In the genomic region with DNA sequence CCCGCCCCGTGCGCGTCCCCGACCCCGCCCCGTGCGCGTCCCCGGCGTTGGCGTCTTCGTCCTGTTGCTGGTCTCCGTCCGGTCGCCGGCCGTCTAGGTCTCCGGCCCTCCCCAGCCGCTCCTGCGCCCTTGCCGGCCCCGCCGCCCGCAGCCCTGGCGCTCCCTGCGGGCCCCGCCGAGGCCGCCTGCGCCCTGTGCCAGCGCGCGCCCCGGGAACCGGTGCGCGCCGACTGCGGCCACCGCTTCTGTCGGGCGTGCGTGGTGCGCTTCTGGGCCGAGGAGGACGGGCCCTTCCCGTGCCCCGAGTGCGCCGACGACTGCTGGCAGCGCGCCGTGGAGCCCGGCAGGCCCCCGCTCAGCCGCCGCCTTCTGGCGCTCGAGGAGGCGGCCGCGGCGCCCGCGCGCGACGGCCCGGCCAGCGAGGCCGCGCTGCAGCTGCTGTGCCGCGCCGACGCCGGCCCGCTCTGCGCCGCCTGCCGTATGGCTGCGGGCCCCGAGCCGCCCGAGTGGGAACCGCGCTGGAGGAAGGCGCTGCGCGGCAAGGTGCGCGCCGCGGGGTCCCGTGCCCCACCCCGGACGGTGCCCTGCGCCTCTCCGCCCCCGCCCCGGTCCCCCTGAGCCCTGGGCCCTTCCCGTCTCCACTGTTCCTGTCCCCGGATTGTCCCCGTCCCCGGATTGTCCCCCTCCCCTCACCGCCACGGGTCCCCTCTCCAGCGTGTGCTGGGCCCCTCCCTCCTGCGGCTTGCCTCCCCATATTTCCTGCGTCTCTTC, we compare ENCODE assay signal across 1 cellular context.
TF ChIP-seq lines count a peak whose summit lies in the region.

RNF187 (plus strand) TSS at position 47 of the 771 bp plus-strand sequence.

TF ChIP-seq in K562, 482 proteins besides CTCF, POLR2A, EP300 and RAD21 (continued from another document and continues in another):
- TF ChIP-seq EZH2 (IDR thresholded peaks at IDR 0.05; ENCODE audit: borderline replicate concordance, low read depth, low read length) (no peak), L3MBTL2 (IDR thresholded peaks at IDR 0.05) (no peak), MCM5 (IDR thresholded peaks at IDR 0.05; ENCODE audit: low read depth) (no peak), CTCFL (IDR thresholded peaks at IDR 0.05; ENCODE audit: borderline replicate concordance, insufficient read depth, low read depth, low read length, poor library complexity, severe bottlenecking) (peak; percentile 78), CC2D1A (IDR thresholded peaks at IDR 0.05) (no peak), KAT2B (IDR thresholded peaks at IDR 0.05; ENCODE audit: low read depth, low read length) (no peak), TGIF2 (CRISPR knock-in tag; IDR thresholded peaks at IDR 0.05) (no peak), RBM22 (IDR thresholded peaks at IDR 0.05; ENCODE audit: low read depth, low read length, poor library complexity, severe bottlenecking) (peak; percentile 11), C11orf30 (IDR thresholded peaks at IDR 0.05; ENCODE audit: low read depth) (no peak), KLF16 (IDR thresholded peaks at IDR 0.05) (no peak), MAFK (IDR thresholded peaks at IDR 0.05; ENCODE audit: low read length) (no peak), ZNF583 (CRISPR knock-in tag; IDR thresholded peaks at IDR 0.05) (no peak), LCOR (CRISPR knock-in tag; IDR thresholded peaks at IDR 0.05) (no peak), ZFX (CRISPR knock-in tag; IDR thresholded peaks at IDR 0.05) (no peak; the same call in 1 of the 2 replicates), ZNF134 (CRISPR knock-in tag; conservative IDR thresholded peaks at IDR 0.05) (no peak), ARID1B (IDR thresholded peaks at IDR 0.05) (no peak), NFE2L1 (tag; IDR thresholded peaks at IDR 0.05; ENCODE audit: borderline replicate concordance, low read depth) (no peak), EP400 (IDR thresholded peaks at IDR 0.05) (no peak), ERF (CRISPR knock-in tag; IDR thresholded peaks at IDR 0.05) (peak; percentile 91), NR2C1 (IDR thresholded peaks at IDR 0.05) (no peak), NR2C1 (tag; IDR thresholded peaks at IDR 0.05) (no peak), ZNF717 (CRISPR knock-in tag; IDR thresholded peaks at IDR 0.05) (no peak), KHSRP (IDR thresholded peaks at IDR 0.05) (no peak), ZNF384 (IDR thresholded peaks at IDR 0.05; ENCODE audit: low read depth, low read length) (no peak), NFIC (IDR thresholded peaks at IDR 0.05) (no peak; the same call in 1 of the 2 replicates), BHLHE40 (IDR thresholded peaks at IDR 0.05; ENCODE audit: low read length) (no peak)
- TF ChIP-seq, protein P1, sequence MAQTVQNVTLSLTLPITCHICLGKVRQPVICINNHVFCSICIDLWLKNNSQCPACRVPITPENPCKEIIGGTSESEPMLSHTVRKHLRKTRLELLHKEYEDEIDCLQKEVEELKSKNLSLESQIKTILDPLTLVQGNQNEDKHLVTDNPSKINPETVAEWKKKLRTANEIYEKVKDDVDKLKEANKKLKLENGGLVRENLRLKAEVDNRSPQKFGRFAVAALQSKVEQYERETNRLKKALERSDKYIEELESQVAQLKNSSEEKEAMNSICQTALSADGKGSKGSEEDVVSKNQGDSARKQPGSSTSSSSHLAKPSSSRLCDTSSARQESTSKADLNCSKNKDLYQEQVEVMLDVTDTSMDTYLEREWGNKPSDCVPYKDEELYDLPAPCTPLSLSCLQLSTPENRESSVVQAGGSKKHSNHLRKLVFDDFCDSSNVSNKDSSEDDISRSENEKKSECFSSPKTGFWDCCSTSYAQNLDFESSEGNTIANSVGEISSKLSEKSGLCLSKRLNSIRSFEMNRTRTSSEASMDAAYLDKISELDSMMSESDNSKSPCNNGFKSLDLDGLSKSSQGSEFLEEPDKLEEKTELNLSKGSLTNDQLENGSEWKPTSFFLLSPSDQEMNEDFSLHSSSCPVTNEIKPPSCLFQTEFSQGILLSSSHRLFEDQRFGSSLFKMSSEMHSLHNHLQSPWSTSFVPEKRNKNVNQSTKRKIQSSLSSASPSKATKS (CRISPR knock-in tag; IDR thresholded peaks at IDR 0.05) = no peak
- TF ChIP-seq, protein P2, sequence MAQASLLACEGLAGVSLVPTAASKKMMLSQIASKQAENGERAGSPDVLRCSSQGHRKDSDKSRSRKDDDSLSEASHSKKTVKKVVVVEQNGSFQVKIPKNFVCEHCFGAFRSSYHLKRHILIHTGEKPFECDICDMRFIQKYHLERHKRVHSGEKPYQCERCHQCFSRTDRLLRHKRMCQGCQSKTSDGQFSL (CRISPR knock-in tag; IDR thresholded peaks at IDR 0.05) = no peak
- TF ChIP-seq, protein P2 (tag; IDR thresholded peaks at IDR 0.05) = no peak
- TF ChIP-seq, protein P3, sequence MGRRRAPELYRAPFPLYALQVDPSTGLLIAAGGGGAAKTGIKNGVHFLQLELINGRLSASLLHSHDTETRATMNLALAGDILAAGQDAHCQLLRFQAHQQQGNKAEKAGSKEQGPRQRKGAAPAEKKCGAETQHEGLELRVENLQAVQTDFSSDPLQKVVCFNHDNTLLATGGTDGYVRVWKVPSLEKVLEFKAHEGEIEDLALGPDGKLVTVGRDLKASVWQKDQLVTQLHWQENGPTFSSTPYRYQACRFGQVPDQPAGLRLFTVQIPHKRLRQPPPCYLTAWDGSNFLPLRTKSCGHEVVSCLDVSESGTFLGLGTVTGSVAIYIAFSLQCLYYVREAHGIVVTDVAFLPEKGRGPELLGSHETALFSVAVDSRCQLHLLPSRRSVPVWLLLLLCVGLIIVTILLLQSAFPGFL (CRISPR knock-in tag; IDR thresholded peaks at IDR 0.05) = no peak
- TF ChIP-seq, protein P4, sequence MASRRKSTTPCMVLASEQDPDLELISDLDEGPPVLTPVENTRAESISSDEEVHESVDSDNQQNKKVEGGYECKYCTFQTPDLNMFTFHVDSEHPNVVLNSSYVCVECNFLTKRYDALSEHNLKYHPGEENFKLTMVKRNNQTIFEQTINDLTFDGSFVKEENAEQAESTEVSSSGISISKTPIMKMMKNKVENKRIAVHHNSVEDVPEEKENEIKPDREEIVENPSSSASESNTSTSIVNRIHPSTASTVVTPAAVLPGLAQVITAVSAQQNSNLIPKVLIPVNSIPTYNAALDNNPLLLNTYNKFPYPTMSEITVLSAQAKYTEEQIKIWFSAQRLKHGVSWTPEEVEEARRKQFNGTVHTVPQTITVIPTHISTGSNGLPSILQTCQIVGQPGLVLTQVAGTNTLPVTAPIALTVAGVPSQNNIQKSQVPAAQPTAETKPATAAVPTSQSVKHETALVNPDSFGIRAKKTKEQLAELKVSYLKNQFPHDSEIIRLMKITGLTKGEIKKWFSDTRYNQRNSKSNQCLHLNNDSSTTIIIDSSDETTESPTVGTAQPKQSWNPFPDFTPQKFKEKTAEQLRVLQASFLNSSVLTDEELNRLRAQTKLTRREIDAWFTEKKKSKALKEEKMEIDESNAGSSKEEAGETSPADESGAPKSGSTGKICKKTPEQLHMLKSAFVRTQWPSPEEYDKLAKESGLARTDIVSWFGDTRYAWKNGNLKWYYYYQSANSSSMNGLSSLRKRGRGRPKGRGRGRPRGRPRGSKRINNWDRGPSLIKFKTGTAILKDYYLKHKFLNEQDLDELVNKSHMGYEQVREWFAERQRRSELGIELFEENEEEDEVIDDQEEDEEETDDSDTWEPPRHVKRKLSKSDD (conservative IDR thresholded peaks at IDR 0.05; ENCODE audit: low read length) = no peak
- TF ChIP-seq, protein P5, sequence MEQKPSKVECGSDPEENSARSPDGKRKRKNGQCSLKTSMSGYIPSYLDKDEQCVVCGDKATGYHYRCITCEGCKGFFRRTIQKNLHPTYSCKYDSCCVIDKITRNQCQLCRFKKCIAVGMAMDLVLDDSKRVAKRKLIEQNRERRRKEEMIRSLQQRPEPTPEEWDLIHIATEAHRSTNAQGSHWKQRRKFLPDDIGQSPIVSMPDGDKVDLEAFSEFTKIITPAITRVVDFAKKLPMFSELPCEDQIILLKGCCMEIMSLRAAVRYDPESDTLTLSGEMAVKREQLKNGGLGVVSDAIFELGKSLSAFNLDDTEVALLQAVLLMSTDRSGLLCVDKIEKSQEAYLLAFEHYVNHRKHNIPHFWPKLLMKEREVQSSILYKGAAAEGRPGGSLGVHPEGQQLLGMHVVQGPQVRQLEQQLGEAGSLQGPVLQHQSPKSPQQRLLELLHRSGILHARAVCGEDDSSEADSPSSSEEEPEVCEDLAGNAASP (IDR thresholded peaks at IDR 0.05) = no peak
- TF ChIP-seq, protein P6, sequence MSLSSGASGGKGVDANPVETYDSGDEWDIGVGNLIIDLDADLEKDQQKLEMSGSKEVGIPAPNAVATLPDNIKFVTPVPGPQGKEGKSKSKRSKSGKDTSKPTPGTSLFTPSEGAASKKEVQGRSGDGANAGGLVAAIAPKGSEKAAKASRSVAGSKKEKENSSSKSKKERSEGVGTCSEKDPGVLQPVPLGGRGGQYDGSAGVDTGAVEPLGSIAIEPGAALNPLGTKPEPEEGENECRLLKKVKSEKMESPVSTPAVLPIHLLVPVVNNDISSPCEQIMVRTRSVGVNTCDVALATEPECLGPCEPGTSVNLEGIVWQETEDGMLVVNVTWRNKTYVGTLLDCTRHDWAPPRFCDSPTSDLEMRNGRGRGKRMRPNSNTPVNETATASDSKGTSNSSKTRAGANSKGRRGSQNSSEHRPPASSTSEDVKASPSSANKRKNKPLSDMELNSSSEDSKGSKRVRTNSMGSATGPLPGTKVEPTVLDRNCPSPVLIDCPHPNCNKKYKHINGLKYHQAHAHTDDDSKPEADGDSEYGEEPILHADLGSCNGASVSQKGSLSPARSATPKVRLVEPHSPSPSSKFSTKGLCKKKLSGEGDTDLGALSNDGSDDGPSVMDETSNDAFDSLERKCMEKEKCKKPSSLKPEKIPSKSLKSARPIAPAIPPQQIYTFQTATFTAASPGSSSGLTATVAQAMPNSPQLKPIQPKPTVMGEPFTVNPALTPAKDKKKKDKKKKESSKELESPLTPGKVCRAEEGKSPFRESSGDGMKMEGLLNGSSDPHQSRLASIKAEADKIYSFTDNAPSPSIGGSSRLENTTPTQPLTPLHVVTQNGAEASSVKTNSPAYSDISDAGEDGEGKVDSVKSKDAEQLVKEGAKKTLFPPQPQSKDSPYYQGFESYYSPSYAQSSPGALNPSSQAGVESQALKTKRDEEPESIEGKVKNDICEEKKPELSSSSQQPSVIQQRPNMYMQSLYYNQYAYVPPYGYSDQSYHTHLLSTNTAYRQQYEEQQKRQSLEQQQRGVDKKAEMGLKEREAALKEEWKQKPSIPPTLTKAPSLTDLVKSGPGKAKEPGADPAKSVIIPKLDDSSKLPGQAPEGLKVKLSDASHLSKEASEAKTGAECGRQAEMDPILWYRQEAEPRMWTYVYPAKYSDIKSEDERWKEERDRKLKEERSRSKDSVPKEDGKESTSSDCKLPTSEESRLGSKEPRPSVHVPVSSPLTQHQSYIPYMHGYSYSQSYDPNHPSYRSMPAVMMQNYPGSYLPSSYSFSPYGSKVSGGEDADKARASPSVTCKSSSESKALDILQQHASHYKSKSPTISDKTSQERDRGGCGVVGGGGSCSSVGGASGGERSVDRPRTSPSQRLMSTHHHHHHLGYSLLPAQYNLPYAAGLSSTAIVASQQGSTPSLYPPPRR (CRISPR knock-in tag; IDR thresholded peaks at IDR 0.05; ENCODE audit: borderline replicate concordance) = no peak
- TF ChIP-seq, protein P7, sequence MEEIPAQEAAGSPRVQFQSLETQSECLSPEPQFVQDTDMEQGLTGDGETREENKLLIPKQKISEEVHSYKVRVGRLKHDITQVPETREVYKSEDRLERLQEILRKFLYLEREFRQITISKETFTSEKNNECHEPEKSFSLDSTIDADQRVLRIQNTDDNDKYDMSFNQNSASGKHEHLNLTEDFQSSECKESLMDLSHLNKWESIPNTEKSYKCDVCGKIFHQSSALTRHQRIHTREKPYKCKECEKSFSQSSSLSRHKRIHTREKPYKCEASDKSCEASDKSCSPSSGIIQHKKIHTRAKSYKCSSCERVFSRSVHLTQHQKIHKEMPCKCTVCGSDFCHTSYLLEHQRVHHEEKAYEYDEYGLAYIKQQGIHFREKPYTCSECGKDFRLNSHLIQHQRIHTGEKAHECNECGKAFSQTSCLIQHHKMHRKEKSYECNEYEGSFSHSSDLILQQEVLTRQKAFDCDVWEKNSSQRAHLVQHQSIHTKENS (CRISPR knock-in tag; IDR thresholded peaks at IDR 0.05) = no peak
- TF ChIP-seq, protein P8, sequence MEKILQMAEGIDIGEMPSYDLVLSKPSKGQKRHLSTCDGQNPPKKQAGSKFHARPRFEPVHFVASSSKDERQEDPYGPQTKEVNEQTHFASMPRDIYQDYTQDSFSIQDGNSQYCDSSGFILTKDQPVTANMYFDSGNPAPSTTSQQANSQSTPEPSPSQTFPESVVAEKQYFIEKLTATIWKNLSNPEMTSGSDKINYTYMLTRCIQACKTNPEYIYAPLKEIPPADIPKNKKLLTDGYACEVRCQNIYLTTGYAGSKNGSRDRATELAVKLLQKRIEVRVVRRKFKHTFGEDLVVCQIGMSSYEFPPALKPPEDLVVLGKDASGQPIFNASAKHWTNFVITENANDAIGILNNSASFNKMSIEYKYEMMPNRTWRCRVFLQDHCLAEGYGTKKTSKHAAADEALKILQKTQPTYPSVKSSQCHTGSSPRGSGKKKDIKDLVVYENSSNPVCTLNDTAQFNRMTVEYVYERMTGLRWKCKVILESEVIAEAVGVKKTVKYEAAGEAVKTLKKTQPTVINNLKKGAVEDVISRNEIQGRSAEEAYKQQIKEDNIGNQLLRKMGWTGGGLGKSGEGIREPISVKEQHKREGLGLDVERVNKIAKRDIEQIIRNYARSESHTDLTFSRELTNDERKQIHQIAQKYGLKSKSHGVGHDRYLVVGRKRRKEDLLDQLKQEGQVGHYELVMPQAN (IDR thresholded peaks at IDR 0.05; ENCODE audit: borderline replicate concordance) = no peak
- TF ChIP-seq, protein P9, sequence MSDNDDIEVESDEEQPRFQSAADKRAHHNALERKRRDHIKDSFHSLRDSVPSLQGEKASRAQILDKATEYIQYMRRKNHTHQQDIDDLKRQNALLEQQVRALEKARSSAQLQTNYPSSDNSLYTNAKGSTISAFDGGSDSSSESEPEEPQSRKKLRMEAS (CRISPR knock-in tag; IDR thresholded peaks at IDR 0.05) = peak; percentile 19; the same call in 1 of the 2 replicates
